In the genomic region with DNA sequence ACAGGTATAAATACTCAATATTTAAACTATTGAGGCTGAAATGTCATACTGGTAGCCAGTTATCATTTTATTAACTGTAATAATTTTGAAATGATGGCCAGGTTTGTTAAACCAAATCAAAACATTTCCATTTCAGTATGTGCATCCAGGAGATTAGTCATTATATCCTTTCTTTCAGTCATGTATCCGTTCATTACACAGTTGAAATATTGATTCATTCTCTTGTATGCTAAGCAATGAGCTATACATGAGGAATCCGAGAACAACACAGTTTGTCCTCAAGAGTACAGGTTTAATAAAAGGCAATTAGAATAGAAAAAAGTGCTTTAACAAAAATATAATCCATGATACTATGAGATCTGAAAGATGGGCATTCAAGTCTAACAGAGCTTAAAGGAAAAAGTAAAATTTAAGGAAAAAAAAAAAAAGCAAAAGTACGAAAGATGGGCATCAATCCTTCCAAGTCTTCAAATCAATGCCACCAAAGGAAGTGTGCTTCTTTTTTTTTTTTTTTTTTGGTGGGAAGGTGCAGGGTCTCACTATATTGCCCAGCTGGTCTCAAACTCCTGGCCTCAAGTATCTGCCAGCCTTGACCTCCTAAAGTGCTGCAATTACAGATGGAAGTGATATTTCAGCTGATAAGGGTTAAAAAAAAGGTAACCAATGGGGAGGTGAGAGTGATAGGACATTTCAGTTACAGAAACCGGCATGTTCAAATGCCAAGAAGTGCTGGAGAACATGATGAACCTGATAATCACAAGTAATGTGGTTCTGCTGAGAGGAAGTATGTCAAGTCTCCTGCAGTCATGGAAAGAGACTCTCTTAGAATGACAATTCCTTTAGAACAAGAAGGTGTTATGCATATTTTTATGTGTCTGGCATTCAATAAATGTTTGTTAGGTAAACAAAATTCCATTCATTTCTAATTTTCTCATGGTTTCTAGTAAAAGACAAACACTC, we compare ENCODE assay signal across 14 cellular contexts. TPM values are rescaled to one million over a fixed set of nuclear protein-coding genes. Genes with fewer than 3 reads are reported as not detected.
A peak's percentile ranks its signal among the peaks of the same experiment; 100 is the strongest.
DNase-seq lines count a peak whose midpoint lies in the region; ATAC-seq, FAIRE-seq and TF ChIP-seq lines count a peak whose summit lies in the region.
"Had no signal": no experiment of that assay in that cellular context is flagged by ENCODE, and none has a peak within 500 bp of the region (broad histone marks: within the 10 kb centered on the region; RNA-seq: fewer than 3 reads in every experiment).

No MANE protein-coding gene starts in this region.

- peaks cover 33 to 80% of the 10 kb centered on the region in 2 experiments for H3K36me3 ChIP-seq in HepG2 (replicated peaks in 1 of 2; ENCODE audit: control insufficient read depth in 1 of 2, insufficient read depth in 2 of 2, low read length in 2 of 2)
- peaks cover 0 to 45% (median 21%) of the 10 kb centered on the region in 4 donors for H3K36me3 ChIP-seq in right lobe of liver

- FAIRE-seq in HepG2 (lab: Jason Lieb, UNC): no peak

- WGBS in HepG2 (ENCODE audit: low lambda C conversion rate): 97% methylated on average over 4 of the region's 4 CpGs
- WGBS in right lobe of liver (ENCODE audit: insufficient coverage, low coverage, low lambda C conversion rate, missing lambda C conversion rate): 88% methylated on average over 4 of the region's 4 CpGs

- H2AFZ ChIP-seq in HepG2 (ENCODE audit: low read length): no peak overlapping the region

- POLR2A ChIA-PET in HepG2 (lab: Yijun Ruan, JAX) (interaction anchor here (0.7 kb wide), 1 partner anchor 21 kb away, joined by 3 read pairs; no protein-coding TSS in a partner anchor), WTC11 (lab: Charles Lee) (interaction anchor here (0.6 to 0.7 kb wide), 2 partner anchors 90 to 359 kb away, joined by 3 to 6 read pairs; a partner anchor contains a TSS)

- peaks cover 52% of the 10 kb centered on the region for H3K79me2 ChIP-seq in HepG2 (ENCODE audit: insufficient read depth, low read length)

- no peak overlapping the region for H3K4me3 ChIP-seq in HepG2 (replicated peaks in 1 of 3; ENCODE audit: insufficient read depth in 1 of 3, low read depth in 2 of 3, low read length in 3 of 3)
- no peak overlapping the region for H3K4me3 ChIP-seq in right lobe of liver
- H3K4me3 ChIP-seq in fibroblast of villous mesenchyme (ENCODE audit: low read depth, low read length): no peak overlapping the region

- no peak for DNase-seq in HepG2 (ENCODE audit: low spot score)
- no peak for DNase-seq in right lobe of liver
- no peak for DNase-seq in WTC11 (ENCODE audit: low spot score)
- peak; percentile 26 for DNase-seq in fibroblast of villous mesenchyme (ENCODE audit: low read depth)
- no peak for DNase-seq in inferior parietal cortex (ENCODE audit: extremely low spot score)
- DNase-seq: activated CD4-positive, alpha-beta T cell treated with anti-CD3 and anti-CD28 coated beads, Interleukin-2, amount 10 ng/mL, durations not matched to agents 7 days and 5 days; COR-L47; left colon; NCI-H1694; NCI-H446 treated with DMSO at 0.1 percent for 48 hours; SIG-M5; stimulated activated CD4-positive, alpha-beta T cell treated with anti-CD3 and anti-CD28 coated beads, Interleukin-2, amount 100 ng/mL, for 48 hours had no signal

- TF ChIP-seq POLR2A in HepG2 (IDR thresholded peaks at IDR 0.05; ENCODE audit: insufficient read depth in 1 of 2, low read depth in 2 of 2, low read length in 2 of 2) (no peak), right lobe of liver (IDR thresholded peaks at IDR 0.05) (no peak)

- peak overlapping the region; percentile 90 for H3K27ac Mint-ChIP-seq in WTC11
- H3K27ac Mint-ChIP-seq: activated CD4-positive, alpha-beta T cell treated with anti-CD3 and anti-CD28 coated beads, Interleukin-2, amount 10 ng/mL, durations not matched to agents 7 days and 5 days had no signal

- H3K27me3 ChIP-seq in HepG2 (ENCODE audit: control insufficient read depth in 1 of 2, insufficient read depth in 2 of 2, low read length in 2 of 2): no peaks in the 10 kb centered on the region
- no peaks in the 10 kb centered on the region for H3K27me3 ChIP-seq in right lobe of liver

- TF ChIP-seq CTCF in HepG2 (CRISPR knock-in tag; IDR thresholded peaks at IDR 0.05) (no peak), right lobe of liver (IDR thresholded peaks at IDR 0.05) (no peak), WTC11 (IDR thresholded peaks at IDR 0.05) (no peak), fibroblast of villous mesenchyme (IDR thresholded peaks at IDR 0.05; ENCODE audit: insufficient read depth, low read depth, low read length) (no peak)

- H3K27ac ChIP-seq in HepG2 (ENCODE audit: extremely low read length, insufficient read depth, low read length): no peak overlapping the region
- H3K27ac ChIP-seq in right lobe of liver: no peak overlapping the region

- H4K20me1 ChIP-seq in HepG2 (ENCODE audit: insufficient read depth, low read length): peaks cover 13% of the 10 kb centered on the region

- TF ChIP-seq EP300 in HepG2 (IDR thresholded peaks at IDR 0.05; ENCODE audit: low read depth in 2 of 2, low read length in 2 of 2) (no peak), HepG2 (CRISPR knock-in tag; IDR thresholded peaks at IDR 0.05; ENCODE audit: borderline replicate concordance) (no peak)

- no peaks in the 10 kb centered on the region for H3K4me1 ChIP-seq in HepG2 (ENCODE audit: insufficient read depth, low read length)
- no peaks in the 10 kb centered on the region for H3K4me1 ChIP-seq in right lobe of liver

- intact Hi-C loops in HepG2 (cut with micrococcal nuclease; ENCODE audit: unreplicated experiment): no loop called here
- intact Hi-C loops in right lobe of liver (cut with DNase I): loop anchor here in 1 of 2 donors (10.0 kb wide), 1 partner anchor 80 kb away; no protein-coding TSS in a partner anchor

- H3K4me3 Mint-ChIP-seq in WTC11: peak overlapping the region; percentile 13; the same call in 1 of the 2 replicates
- H3K4me3 Mint-ChIP-seq: activated CD4-positive, alpha-beta T cell treated with anti-CD3 and anti-CD28 coated beads, Interleukin-2, amount 10 ng/mL, durations not matched to agents 7 days and 5 days had no signal

- CTCF ChIA-PET in HepG2 (lab: Yijun Ruan, JAX; ENCODE audit: low intra/inter-chr PET ratio, low total read pairs): no interaction called here
- CTCF ChIA-PET in WTC11 (lab: Charles Lee): interaction anchor here (0.7 to 4.8 kb wide), 3 partner anchors 23 to 110 kb away, joined by 3 to 24 read pairs (median 6); no protein-coding TSS in a partner anchor

- peaks cover 32% of the 10 kb centered on the region for H3K4me1 Mint-ChIP-seq in WTC11

- H3K9me3 ChIP-seq in HepG2 (ENCODE audit: low read length) (no peaks in the 10 kb centered on the region), right lobe of liver (no peaks in the 10 kb centered on the region)

- BruUV-seq in HepG2 (replicated peaks; lab: Mats Ljungman, UMichigan): no TSS peak

- TF ChIP-seq RAD21 in HepG2 (CRISPR knock-in tag; IDR thresholded peaks at IDR 0.05): no peak

- H3K9me3 Mint-ChIP-seq in WTC11: no peaks in the 10 kb centered on the region
- H3K9me3 Mint-ChIP-seq: activated CD4-positive, alpha-beta T cell treated with anti-CD3 and anti-CD28 coated beads, Interleukin-2, amount 10 ng/mL, durations not matched to agents 7 days and 5 days had no signal

- no peak overlapping the region for H3K4me2 ChIP-seq in HepG2 (ENCODE audit: low read depth, low read length)

- no peak for ATAC-seq in HepG2
- ATAC-seq in right lobe of liver: no peak
- ATAC-seq in WTC11: peak; percentile 58
- ATAC-seq in HG03135 (IDR thresholded peaks at IDR 0.05; ENCODE audit: unreplicated experiment): no peak
- ATAC-seq in GM18511 (IDR thresholded peaks at IDR 0.05; ENCODE audit: unreplicated experiment): no peak
- ATAC-seq: left colon had no signal

- no peaks in the 10 kb centered on the region for H3K27me3 Mint-ChIP-seq in WTC11 (ENCODE audit: low read depth)
- H3K27me3 Mint-ChIP-seq: activated CD4-positive, alpha-beta T cell treated with anti-CD3 and anti-CD28 coated beads, Interleukin-2, amount 10 ng/mL, durations not matched to agents 7 days and 5 days had no signal

- in situ Hi-C loops in HepG2 (cut with HindIII; ENCODE audit: extremely low pct_ligation_motif_present, low pct_unique_long_range_greater_than_20kb): no loop called here

- H3K36me3 Mint-ChIP-seq in WTC11: peaks cover 54% of the 10 kb centered on the region

- no peak overlapping the region for H3K9ac ChIP-seq in HepG2 (ENCODE audit: insufficient read depth, low read depth, low read length)

TF ChIP-seq in HepG2, 621 proteins besides CTCF, POLR2A, EP300 and RAD21 (continues in another document):
- TF ChIP-seq MATR3 (CRISPR knock-in tag; IDR thresholded peaks at IDR 0.05): no peak
- no peak for TF ChIP-seq SUZ12 (IDR thresholded peaks at IDR 0.05; ENCODE audit: low read depth, low read length)

TF ChIP-seq in WTC11, 78 proteins besides CTCF, POLR2A, EP300 and RAD21:
- TF ChIP-seq ZNF396 (CRISPR knock-in tag; IDR thresholded peaks at IDR 0.05; ENCODE audit: borderline replicate concordance) (no peak), ZNF121 (CRISPR knock-in tag; IDR thresholded peaks at IDR 0.05) (peak; percentile 96)

RNA-seq across cellular contexts. Expression of a gene that starts 35.8 kb away (rescaled TPM):
- total RNA-seq in HepG2 (2016; rRNA removed; fragmentation: Illumina TruSeq; extraction: Trizol) (69.6 and 94.7 TPM in 2 replicates), right lobe of liver (10 to 100 TPM; 31.3 to 62.2 (median 51.5) TPM), WTC11 (2021) (84.7 to 104 TPM (median 90.0 TPM) in 3 replicates), fibroblast of villous mesenchyme (33.5 and 56.1 TPM in 2 replicates)
- 268 and 314 TPM in 2 replicates for total RNA-seq in HepG2 (2016; cell fraction: cytosol; rRNA removed; fragmentation: Illumina TruSeq; extraction: Trizol; ENCODE audit: low read depth)
- total RNA-seq in HepG2 (2016; cell fraction: insoluble cytoplasmic fraction; rRNA removed; fragmentation: Illumina TruSeq; extraction: Trizol): 66.2 and 87.3 TPM in 2 replicates
- total RNA-seq in HepG2 (2016; cell fraction: membrane; rRNA removed; fragmentation: Illumina TruSeq; extraction: Trizol): 195 and 235 TPM in 2 replicates
- 86.0 and 93.6 TPM in 2 replicates for total RNA-seq in HepG2 (2016; cell fraction: nucleus; rRNA removed; fragmentation: Illumina TruSeq; extraction: Trizol)
- 61.8 and 69.8 TPM in 2 replicates for polyA plus RNA-seq in HepG2 (2011; rRNA removed)
- polyA plus RNA-seq in HepG2 (2011; cell fraction: cytosol; rRNA removed): 41.5 and 48.4 TPM in 2 replicates
- 37.5 and 39.9 TPM in 2 replicates for polyA plus RNA-seq in HepG2 (2011; cell fraction: nucleus; rRNA removed)
- 57.8 and 68.4 TPM in 2 replicates for polyA plus RNA-seq in HepG2 (2012)
- 1.7 and 2.0 TPM in 2 replicates for polyA plus RNA-seq in HepG2 (2016; cell fraction: cytosol; fragmentation: Illumina TruSeq; extraction: Trizol; ENCODE audit: low read depth)
- polyA plus RNA-seq in HepG2 (2016; cell fraction: insoluble cytoplasmic fraction; fragmentation: Illumina TruSeq; extraction: Trizol; ENCODE audit: low read depth): 65.5 and 73.0 TPM in 2 replicates
- polyA plus RNA-seq in HepG2 (2016; cell fraction: membrane; fragmentation: Illumina TruSeq; extraction: Trizol; ENCODE audit: low read depth): 11.7 and 13.1 TPM in 2 replicates
- 65.5 and 68.7 TPM in 2 replicates for polyA plus RNA-seq in HepG2 (2016; cell fraction: nucleus; fragmentation: Illumina TruSeq; extraction: Trizol; ENCODE audit: insufficient read depth, low read depth)
- polyA minus RNA-seq in HepG2 (2011; rRNA and poly(A)+ RNA removed; ENCODE audit: low replicate concordance): 209 and 286 TPM in 2 replicates
- 125 and 141 TPM in 2 replicates for polyA minus RNA-seq in HepG2 (2011; cell fraction: cytosol; rRNA and poly(A)+ RNA removed)
- polyA minus RNA-seq in HepG2 (2011; cell fraction: nucleus; rRNA and poly(A)+ RNA removed): 209 and 212 TPM in 2 replicates
